In the genomic region with DNA sequence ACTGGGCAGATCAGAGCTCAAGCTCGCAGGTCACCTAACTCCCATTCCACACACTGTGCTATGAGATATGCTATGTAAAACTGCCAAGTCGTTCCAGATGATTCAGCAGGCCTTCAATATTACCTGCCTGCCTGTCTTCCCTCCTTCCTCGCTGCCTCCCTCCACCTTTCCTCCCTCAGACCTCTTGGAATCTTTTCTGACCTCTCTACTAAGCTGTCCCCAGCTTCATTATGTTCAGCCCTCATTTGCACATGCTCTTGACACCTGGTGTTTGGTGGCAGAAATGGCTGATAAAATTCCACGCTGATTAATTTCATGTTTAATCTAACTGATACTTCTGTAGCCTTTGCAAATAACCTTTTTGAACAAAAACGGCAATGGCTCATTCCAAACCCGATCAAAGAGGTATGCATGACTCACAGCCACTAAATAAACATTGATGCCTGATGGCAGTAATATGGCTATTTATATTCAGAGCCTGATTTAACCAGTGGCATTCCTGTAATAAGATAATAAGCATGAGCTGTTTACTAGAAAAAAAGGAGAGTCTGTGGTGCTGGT, we compare ENCODE assay signal across 9 cellular contexts.
DNase-seq lines count a peak whose midpoint lies in the region; ATAC-seq, FAIRE-seq and TF ChIP-seq lines count a peak whose summit lies in the region.
"Had no signal": no experiment of that assay in that cellular context is flagged by ENCODE, and none has a peak within 500 bp of the region (broad histone marks: within the 10 kb centered on the region; RNA-seq: fewer than 3 reads in every experiment).

No MANE protein-coding gene starts in this region.

- peak; percentile 91 to 96 (median 94) for ATAC-seq in pancreas
- no peak for ATAC-seq in aorta (ENCODE audit: low FRiP score)
- ATAC-seq in GM19023 (IDR thresholded peaks at IDR 0.05; ENCODE audit: unreplicated experiment), result no peak

- no peaks in the 10 kb centered on the region for H4K20me1 ChIP-seq in GM23248 (ENCODE audit: insufficient read depth)

- no peaks in the 10 kb centered on the region for H3K9me2 ChIP-seq in GM23248 (ENCODE audit: insufficient read depth)

- H3K36me3 Mint-ChIP-seq in immature natural killer cell, result no peaks in the 10 kb centered on the region

- no peak overlapping the region for H3K27ac Mint-ChIP-seq in immature natural killer cell

- H3K9me3 ChIP-seq in GM23248 (ENCODE audit: low read depth) (no peaks in the 10 kb centered on the region), pancreas (no peaks in the 10 kb centered on the region), aorta (ENCODE audit: control insufficient read depth, low read length) (no peaks in the 10 kb centered on the region)

- DNase-seq in GM23248 (peak; percentile 65), NCI-H446 treated with DMSO at 0.1 percent for 48 hours (lab: John Stamatoyannopoulos, UW) (peak; percentile 46), dermis blood vessel endothelial cell (peak; percentile 24), pancreas (peak in 3 of 6 donors; percentile 27 to 43 (median 39)), aorta (no peak), immature natural killer cell (no peak)
- DNase-seq in effector CD8-positive, alpha-beta T cell (lab: John Stamatoyannopoulos, UW), result no peak
- DNase-seq: activated T-cell treated with anti-CD3 and anti-CD28 coated beads, Interleukin-2, amount 50 U/mL, for 1 hour had no signal

- in situ Hi-C loops in GM23248 (cut with MboI), result loop anchor here (25.0 kb wide), 1 partner anchor 244 kb away; no protein-coding TSS in a partner anchor

- no peaks in the 10 kb centered on the region for H3K9me3 Mint-ChIP-seq in immature natural killer cell

- H2AFZ ChIP-seq in GM23248, result no peak overlapping the region

- H3K9ac ChIP-seq in GM23248, result no peak overlapping the region

- H3K4me3 ChIP-seq in GM23248, result no peak overlapping the region
- no peak overlapping the region for H3K4me3 ChIP-seq in pancreas
- H3K4me3 ChIP-seq in aorta (ENCODE audit: low read length in 2 of 2), result no peak overlapping the region

- no peaks in the 10 kb centered on the region for H3K36me3 ChIP-seq in GM23248 (ENCODE audit: low read depth)
- H3K36me3 ChIP-seq in pancreas, result no peaks in the 10 kb centered on the region
- H3K36me3 ChIP-seq in aorta (ENCODE audit: control insufficient read depth in 1 of 2, insufficient read depth in 2 of 2, low read length in 1 of 2), result no peaks in the 10 kb centered on the region

- H3K4me3 Mint-ChIP-seq in immature natural killer cell, result no peak overlapping the region

- H3K27me3 ChIP-seq in GM23248 (replicated peaks; ENCODE audit: insufficient read depth), result peaks cover 20% of the 10 kb centered on the region
- H3K27me3 ChIP-seq in pancreas, result no peaks in the 10 kb centered on the region
- H3K27me3 ChIP-seq in aorta (ENCODE audit: control insufficient read depth in 1 of 2, insufficient read depth in 2 of 2, low read length in 1 of 2), result no peaks in the 10 kb centered on the region

- FAIRE-seq in pancreas (lab: Jason Lieb, UNC), result no peak

- H3K79me2 ChIP-seq in GM23248 (ENCODE audit: insufficient read depth), result no peaks in the 10 kb centered on the region

- H3K27ac ChIP-seq in GM23248 (no peak overlapping the region), pancreas (peak overlapping the region in 3 of 4 donors; percentile 36 to 77 (median 68)), aorta (ENCODE audit: low read depth in 1 of 2, low read length in 2 of 2) (peak overlapping the region in 1 of 2 donors; percentile 57)

- H3K4me1 ChIP-seq in GM23248 (ENCODE audit: insufficient read depth) (peaks cover 9% of the 10 kb centered on the region), pancreas (peaks cover 9 to 24% (median 15%) of the 10 kb centered on the region in 3 donors), aorta (ENCODE audit: control insufficient read depth in 1 of 2, insufficient read depth in 2 of 2, low read length in 2 of 2) (peaks cover 0 to 2% of the 10 kb centered on the region in 2 donors)

- peak overlapping the region; percentile 25 for H3K4me2 ChIP-seq in GM23248 (ENCODE audit: unreplicated experiment)

- H3K27me3 Mint-ChIP-seq in immature natural killer cell (ENCODE audit: low read depth in 3 of 3), result peaks cover 0 to 4% (median 1%) of the 10 kb centered on the region in 3 donors

- TF ChIP-seq CTCF in pancreas (IDR thresholded peaks at IDR 0.05), result no peak

- H3K4me1 Mint-ChIP-seq in immature natural killer cell, result no peaks in the 10 kb centered on the region

- WGBS in GM23248 (ENCODE audit: low coverage in 1 of 2, low lambda C conversion rate in 2 of 2, missing lambda C conversion rate in 2 of 2), 2 experiments, result 47 to 53% methylated on average over 6 of the region's 6 CpGs
- 10 to 12% methylated on average over 6 of the region's 6 CpGs for WGBS in pancreas, 2 donors
- WGBS in aorta, 2 donors, result 27 to 30% methylated on average over 6 of the region's 6 CpGs

- intact Hi-C loops in pancreas (cut with DNase I) (no loop called here), aorta (cut with DNase I) (no loop called here)

- H3F3A ChIP-seq in GM23248 (ENCODE audit: insufficient read depth), result peaks cover 6% of the 10 kb centered on the region; the same call in 1 of the 2 replicates

Comparison
In these comparisons a context has a peak if more than half of its experiments do, and no peak if none do; other contexts are left out.
1. DNase-seq: peak in GM23248 (single experiment), NCI-H446 treated with DMSO at 0.1 percent for 48 hours (single experiment) and dermis blood vessel endothelial cell (single experiment); none in aorta (0 of 2), effector CD8-positive, alpha-beta T cell (single experiment) and immature natural killer cell (0 of 3).
2. ATAC-seq: peak in pancreas (4 of 4); none in aorta (single experiment) and GM19023 (single experiment).